8 cellular contexts compared by ENCODE assay signal in genomic region chr14:35339761-35340406, GRCh38. TPM values are rescaled to one million over a fixed set of nuclear protein-coding genes. Genes with fewer than 3 reads are reported as not detected.
DNase-seq lines count a peak whose midpoint lies in the region; ATAC-seq, FAIRE-seq and TF ChIP-seq lines count a peak whose summit lies in the region.

No MANE protein-coding gene starts in this region.

- H3K9me2 ChIP-seq in GM23338 (ENCODE audit: insufficient read depth) = no peaks in the 10 kb centered on the region

- H3K4me3 ChIP-seq in BLaER1 treated with 17β-estradiol and CSF1 and Interleukin-3, amounts not matched to agents 10 nM and 100 nM = peak overlapping the region in 8 of 10 experiments; percentile 3 to 53 (median 35); a peak in 10 of 20 replicates
- H3K4me3 ChIP-seq in HEK293 (ENCODE audit: low read depth, low read length) = no peak overlapping the region
- no peak overlapping the region for H3K4me3 ChIP-seq in GM23338

- H4K20me1 ChIP-seq in BLaER1 treated with 17β-estradiol and CSF1 and Interleukin-3, amounts not matched to agents 10 nM and 100 nM = no peaks in the 10 kb centered on the region
- H4K20me1 ChIP-seq in GM23338 (replicated peaks; ENCODE audit: insufficient read depth) = no peaks in the 10 kb centered on the region

- CTCF ChIA-PET in HEK293 (lab: Yijun Ruan, JAX) = no interaction called here

- H3F3A ChIP-seq in GM23338 (replicated peaks; ENCODE audit: low read depth) = no peaks in the 10 kb centered on the region

- POLR2A ChIA-PET in HEK293 (lab: Yijun Ruan, JAX) = interaction anchor here (0.6 kb wide), 1 partner anchor 491 kb away, joined by 9 read pairs; no protein-coding TSS in a partner anchor

- no peak overlapping the region for H3K27ac Mint-ChIP-seq in GM23338

- no peaks in the 10 kb centered on the region for H3K79me2 ChIP-seq in GM23338 (replicated peaks; ENCODE audit: insufficient read depth)

- H2AFZ ChIP-seq in GM23338 = no peak overlapping the region; the same call in 1 of the 2 replicates

- H3K36me3 Mint-ChIP-seq in GM23338 (ENCODE audit: low read depth) = no peaks in the 10 kb centered on the region

- peak overlapping the region; percentile 46 to 80 (median 70); a peak in 21 of 22 replicates for H3K9ac ChIP-seq in BLaER1 treated with 17β-estradiol and CSF1 and Interleukin-3, amounts not matched to agents 10 nM and 100 nM

- H3K9me3 Mint-ChIP-seq in GM23338 = no peaks in the 10 kb centered on the region

- TF ChIP-seq CTCF in HEK293 (tag by site-specific recombination; IDR thresholded peaks at IDR 0.05) (no peak), GM23338 (conservative IDR thresholded peaks at IDR 0.05; ENCODE audit: low read depth in 2 of 2) (no peak)

- no peaks in the 10 kb centered on the region for H3K27me3 ChIP-seq in BLaER1 treated with 17β-estradiol and CSF1 and Interleukin-3, amounts not matched to agents 10 nM and 100 nM
- H3K27me3 ChIP-seq in GM23338 (ENCODE audit: insufficient read depth) = no peaks in the 10 kb centered on the region

- H3K27ac ChIP-seq in BLaER1 treated with 17β-estradiol and CSF1 and Interleukin-3, amounts not matched to agents 10 nM and 100 nM = peak overlapping the region; percentile 57 to 89 (median 80)
- H3K27ac ChIP-seq in HEK293 (ENCODE audit: extremely low read depth, low read depth, low read length) (no peak overlapping the region), GM23338 (ENCODE audit: low read depth) (no peak overlapping the region)

- H3K4me3 Mint-ChIP-seq in GM23338 = no peak overlapping the region

- no peaks in the 10 kb centered on the region for H3K36me3 ChIP-seq in BLaER1 treated with 17β-estradiol and CSF1 and Interleukin-3, amounts not matched to agents 10 nM and 100 nM
- H3K36me3 ChIP-seq in HEK293 (ENCODE audit: control insufficient read depth in 2 of 2, insufficient read depth in 1 of 2, low read length in 2 of 2) = no peaks in the 10 kb centered on the region
- H3K36me3 ChIP-seq in GM23338 (ENCODE audit: insufficient read depth) = no peaks in the 10 kb centered on the region

- peak overlapping the region; percentile 89 to 99 (median 96) for H3K4me2 ChIP-seq in BLaER1 treated with 17β-estradiol and CSF1 and Interleukin-3, amounts not matched to agents 10 nM and 100 nM
- H3K4me2 ChIP-seq in GM23338 = no peak overlapping the region

- peaks cover 20% of the 10 kb centered on the region for H3K4me1 Mint-ChIP-seq in GM23338

- no peak for ATAC-seq in GM23338

- no peaks in the 10 kb centered on the region for H3K9me3 ChIP-seq in BLaER1 treated with 17β-estradiol and CSF1 and Interleukin-3, amounts not matched to agents 10 nM and 100 nM (replicated peaks in 1 of 11)
- no peaks in the 10 kb centered on the region for H3K9me3 ChIP-seq in HEK293 (ENCODE audit: control insufficient read depth, insufficient read depth, low read depth, low read length)

- no peak for FAIRE-seq in GM19239 (lab: Jason Lieb, UNC)

- peaks cover 82 to 100% (median 89%) of the 10 kb centered on the region in 10 experiments for H3K4me1 ChIP-seq in BLaER1 treated with 17β-estradiol and CSF1 and Interleukin-3, amounts not matched to agents 10 nM and 100 nM
- H3K4me1 ChIP-seq in HEK293 (ENCODE audit: control insufficient read depth, insufficient read depth, low read length) (0 out of 2 replicates have a peak, but pooled peaks cover 3% of the 10 kb centered on the region), GM23338 (ENCODE audit: insufficient read depth) (peaks cover 16% of the 10 kb centered on the region)

- peaks cover 5% of the 10 kb centered on the region for H3K27me3 Mint-ChIP-seq in GM23338 (ENCODE audit: insufficient read depth, low read depth, poor library complexity)

- DNase-seq in SIG-M5 treated with dmso at 0.1 percent for 504 hours (lab: John Stamatoyannopoulos, UW; ENCODE audit: unreplicated experiment) (peak; percentile 70), mesenteric fat pad (ENCODE audit: low spot score) (peak; percentile 85), HK-2 (ENCODE audit: unreplicated experiment) (no peak), GM23338 (ENCODE audit: low spot score) (no peak), GM19239 (ENCODE audit: insufficient read length, low spot score) (no peak), DMS79 treated with DMSO at 0.1 percent for 48 hours (lab: John Stamatoyannopoulos, UW) (no peak)

TF ChIP-seq in HEK293, 187 proteins besides CTCF, POLR2A, EP300 and RAD21:
- TF ChIP-seq ZIC2 (tag by site-specific recombination; IDR thresholded peaks at IDR 0.05) (peak; percentile 26; the same call in 1 of the 2 replicates), TRIM28 (IDR thresholded peaks at IDR 0.05; ENCODE audit: borderline replicate concordance, low read length) (no peak), ZNF600 (tag by site-specific recombination; IDR thresholded peaks at IDR 0.05) (0 out of 2 replicates have a peak, but pooled peaks have one; percentile 51)
TF ChIP-seq in HEK293: peak in this region for 2.

TF ChIP-seq in GM23338, 12 proteins besides CTCF, POLR2A, EP300 and RAD21:
- TF ChIP-seq POLR2AphosphoS5 (IDR thresholded peaks at IDR 0.05; ENCODE audit: low read depth) (no peak), REST (IDR thresholded peaks at IDR 0.05; ENCODE audit: unreplicated experiment) (no peak)

RNA-seq across cellular contexts. Expression of gene PSMA6, which starts 47.7 kb away (rescaled TPM):
- 200 TPM for total RNA-seq in mesenteric fat pad
- 216 and 223 TPM in 2 replicates for total RNA-seq in GM23338 (2014; rRNA removed; shearing (Covaris generic))
- polyA plus RNA-seq in GM23338 (2016; fragmentation: Nextera tagmentation; extraction: Ambion mirVana) = 296 and 300 TPM in 2 replicates

Comparison
In these comparisons a context has a peak if more than half of its experiments do, and no peak if none do; other contexts are left out.
1. H3K27ac ChIP-seq: peak in BLaER1 treated with 17β-estradiol and CSF1 and Interleukin-3, amounts not matched to agents 10 nM and 100 nM (11 of 11); none in HEK293 (single experiment) and GM23338 (single experiment).
2. H3K4me3 ChIP-seq: peak in BLaER1 treated with 17β-estradiol and CSF1 and Interleukin-3, amounts not matched to agents 10 nM and 100 nM (8 of 10); none in HEK293 (single experiment) and GM23338 (single experiment).
3. DNase-seq: peak in SIG-M5 treated with dmso at 0.1 percent for 504 hours (single experiment) and mesenteric fat pad (single experiment); none in HK-2 (single experiment), GM23338 (single experiment), GM19239 (single experiment) and DMS79 treated with DMSO at 0.1 percent for 48 hours (single experiment).